15 cellular contexts compared by ENCODE assay signal in genomic region chr22:48581206-48581766, GRCh38.
"Had no signal": no experiment of that assay in that cellular context is flagged by ENCODE, and none has a peak within 500 bp of the region (broad histone marks: within the 10 kb centered on the region; RNA-seq: fewer than 3 reads in every experiment).

No MANE protein-coding gene starts in this region.

- ATAC-seq: activated CD4-positive, CD25-positive, alpha-beta regulatory T cell treated with anti-CD3 and anti-CD28 coated beads, Interleukin-2, amount 50 U/mL, for 24 hours; psoas muscle; sciatic nerve had no signal

- H3K27ac Mint-ChIP-seq: activated CD4-positive, alpha-beta T cell treated with anti-CD3 and anti-CD28 coated beads, Interleukin-2, amount 10 ng/mL, durations not matched to agents 7 days and 5 days; activated naive CD4-positive, alpha-beta T cell treated with anti-CD3 and anti-CD28 coated beads, Interleukin-2, amount 50 U/mL, for 24 hours; mesothelial cell of epicardium; nephron progenitor cell; stimulated activated memory B cell treated with anti-CD40 and anti-IgM and Interleukin-4, amounts not matched to agents 10 μg/mL and 1 μg/mL and 100 μg/mL, for 72 hours; T-helper 1 cell treated with Interleukin-12 subunit alpha and Interleukin-12 subunit beta and Interleukin-4 antibody, amounts not matched to agents 30 μg/mL and 1 μg/mL, for 36 hours had no signal

- DNase-seq: activated CD4-positive, alpha-beta T cell treated with anti-CD3 and anti-CD28 coated beads, Interleukin-2, amount 10 ng/mL, durations not matched to agents 7 days and 5 days; activated CD8-positive, alpha-beta memory T cell treated with anti-CD3 and anti-CD28 coated beads for 24 hours; activated gamma-delta T cell; effector memory CD4-positive, alpha-beta T cell; esophagus squamous epithelium; stimulated activated CD4-positive, alpha-beta T cell treated with anti-CD3 and anti-CD28 coated beads, Interleukin-4, amount 100 ng/mL, for 4 hours had no signal

- H3K36me3 ChIP-seq: breast epithelium, esophagus squamous epithelium had no signal

- H3K9me3 Mint-ChIP-seq: activated CD4-positive, alpha-beta T cell treated with anti-CD3 and anti-CD28 coated beads, Interleukin-2, amount 10 ng/mL, durations not matched to agents 7 days and 5 days; activated naive CD4-positive, alpha-beta T cell treated with anti-CD3 and anti-CD28 coated beads, Interleukin-2, amount 50 U/mL, for 24 hours; mesothelial cell of epicardium; nephron progenitor cell; stimulated activated memory B cell treated with anti-CD40 and anti-IgM and Interleukin-4, amounts not matched to agents 10 μg/mL and 1 μg/mL and 100 μg/mL, for 72 hours; T-helper 1 cell treated with Interleukin-12 subunit alpha and Interleukin-12 subunit beta and Interleukin-4 antibody, amounts not matched to agents 30 μg/mL and 1 μg/mL, for 36 hours had no signal

- H3K27ac ChIP-seq: breast epithelium, esophagus squamous epithelium, psoas muscle had no signal

- H3K4me3 Mint-ChIP-seq: activated CD4-positive, alpha-beta T cell treated with anti-CD3 and anti-CD28 coated beads, Interleukin-2, amount 10 ng/mL, durations not matched to agents 7 days and 5 days; activated naive CD4-positive, alpha-beta T cell treated with anti-CD3 and anti-CD28 coated beads, Interleukin-2, amount 50 U/mL, for 24 hours; mesothelial cell of epicardium; nephron progenitor cell; stimulated activated memory B cell treated with anti-CD40 and anti-IgM and Interleukin-4, amounts not matched to agents 10 μg/mL and 1 μg/mL and 100 μg/mL, for 72 hours; T-helper 1 cell treated with Interleukin-12 subunit alpha and Interleukin-12 subunit beta and Interleukin-4 antibody, amounts not matched to agents 30 μg/mL and 1 μg/mL, for 36 hours had no signal

- H3K4me1 ChIP-seq: breast epithelium, psoas muscle had no signal

- H3K4me3 ChIP-seq: breast epithelium, esophagus squamous epithelium, psoas muscle had no signal

- H3K36me3 Mint-ChIP-seq: activated naive CD4-positive, alpha-beta T cell treated with anti-CD3 and anti-CD28 coated beads, Interleukin-2, amount 50 U/mL, for 24 hours; mesothelial cell of epicardium; stimulated activated memory B cell treated with anti-CD40 and anti-IgM and Interleukin-4, amounts not matched to agents 10 μg/mL and 1 μg/mL and 100 μg/mL, for 72 hours had no signal

- H3K9me3 ChIP-seq: breast epithelium, esophagus squamous epithelium, psoas muscle had no signal

- H3K4me1 Mint-ChIP-seq: activated CD4-positive, alpha-beta T cell treated with anti-CD3 and anti-CD28 coated beads, Interleukin-2, amount 10 ng/mL, durations not matched to agents 7 days and 5 days; activated naive CD4-positive, alpha-beta T cell treated with anti-CD3 and anti-CD28 coated beads, Interleukin-2, amount 50 U/mL, for 24 hours; mesothelial cell of epicardium; stimulated activated memory B cell treated with anti-CD40 and anti-IgM and Interleukin-4, amounts not matched to agents 10 μg/mL and 1 μg/mL and 100 μg/mL, for 72 hours had no signal
